8 cellular contexts compared by ENCODE assay signal in genomic region chr5:131379723-131380122, GRCh38.
DNase-seq lines count a peak whose midpoint lies in the region; ATAC-seq lines count a peak whose summit lies in the region.

No MANE protein-coding gene starts in this region.

- POLR2A ChIA-PET in CD4-positive, alpha-beta memory T cell (lab: Charles Lee; ENCODE audit: partially characterized antibody) = interaction anchor here (0.6 to 18.6 kb wide), 10 partner anchors 11 to 214 kb away, joined by 3 to 552 read pairs (median 12); partner anchors contain the start of genes CDC42SE2 and HINT1

- DNase-seq in CD4-positive, alpha-beta memory T cell = peak; percentile 83 to 93 (median 88)
- peak; percentile 64 for DNase-seq in NOMO-1 treated with DMSO at 0.1 percent for 48 hours (lab: John Stamatoyannopoulos, UW; ENCODE audit: unreplicated experiment)
- peak; percentile 55 for DNase-seq in activated effector memory CD4-positive, alpha-beta T cell treated with Interleukin-2 at 50 U/mL for 16 hours
- DNase-seq in left lobe of liver (ENCODE audit: low spot score) = no peak
- DNase-seq in stimulated activated CD8-positive, alpha-beta memory T cell treated with anti-CD3 and anti-CD28 coated beads, Interleukin-4, amount 100 ng/mL, for 4 hours (ENCODE audit: low read depth in 2 of 2, low spot score in 1 of 2) = peak; percentile 28 to 62
- DNase-seq in NCI-H1436 (lab: John Stamatoyannopoulos, UW) = no peak
- DNase-seq in HAP-1 (ENCODE audit: low spot score in 2 of 2) = no peak

- H3K9me3 Mint-ChIP-seq in CD4-positive, alpha-beta memory T cell = no peaks in the 10 kb centered on the region

- H3K9me3 ChIP-seq in CD4-positive, alpha-beta memory T cell (ENCODE audit: control insufficient read depth in 1 of 2, low read length in 2 of 2) = no peaks in the 10 kb centered on the region
- H3K9me3 ChIP-seq in HAP-1 = no peaks in the 10 kb centered on the region

- peak overlapping the region; percentile 99 for H3K27ac ChIP-seq in CD4-positive, alpha-beta memory T cell (ENCODE audit: low read depth, low read length)

- peak overlapping the region; percentile 61 to 84 (median 78) for H3K4me3 Mint-ChIP-seq in CD4-positive, alpha-beta memory T cell

- H3K27me3 ChIP-seq in CD4-positive, alpha-beta memory T cell (ENCODE audit: insufficient read depth, low read length) = no peaks in the 10 kb centered on the region
- H3K27me3 ChIP-seq in HAP-1 (ENCODE audit: low read depth) = no peaks in the 10 kb centered on the region

- peaks cover 100% of the 10 kb centered on the region for H3K4me1 ChIP-seq in CD4-positive, alpha-beta memory T cell (ENCODE audit: insufficient read depth, low read length)
- H3K4me1 ChIP-seq in HAP-1 = no peaks in the 10 kb centered on the region; the same call in 1 of the 2 replicates

- H3K27ac Mint-ChIP-seq in CD4-positive, alpha-beta memory T cell = peak overlapping the region; percentile 96 to 99 (median 98)

- peak overlapping the region in 1 of 2 donors; percentile 20 for H3K4me3 ChIP-seq in CD4-positive, alpha-beta memory T cell (ENCODE audit: low read length in 2 of 2)
- H3K4me3 ChIP-seq in HAP-1 = no peak overlapping the region

- in situ Hi-C loops in HAP-1 (cut with MboI; ENCODE audit: low sequenced_read_pairs) = loop anchor here (25.0 kb wide), 1 partner anchor 217 kb away; the partner anchor contains the start of genes HINT1 and LYRM7

- no peaks in the 10 kb centered on the region for H3K36me3 ChIP-seq in CD4-positive, alpha-beta memory T cell (ENCODE audit: insufficient read depth, low read length)
- no peaks in the 10 kb centered on the region; the same call in 1 of the 2 replicates for H3K36me3 ChIP-seq in HAP-1 (replicated peaks)

- H3K36me3 Mint-ChIP-seq in CD4-positive, alpha-beta memory T cell = peaks cover 22 to 62% of the 10 kb centered on the region in 2 donors

- H3K27me3 Mint-ChIP-seq in CD4-positive, alpha-beta memory T cell = no peaks in the 10 kb centered on the region

- H3K4me1 Mint-ChIP-seq in CD4-positive, alpha-beta memory T cell = peaks cover 70 to 99% (median 86%) of the 10 kb centered on the region in 4 donors

- intact Hi-C loops in CD4-positive, alpha-beta memory T cell (cut with micrococcal nuclease) = loop anchor here (2.0 kb wide), 2 partner anchors 15 to 99 kb away; no protein-coding TSS in a partner anchor

- ATAC-seq in GM21717 (IDR thresholded peaks at IDR 0.05; ENCODE audit: unreplicated experiment) = peak; percentile 41
- ATAC-seq in left lobe of liver = peak; percentile 39

- CTCF ChIA-PET in CD4-positive, alpha-beta memory T cell (lab: Charles Lee; ENCODE audit: partially characterized antibody) = interaction anchor here (3.6 kb wide), 1 partner anchor 115 kb away, joined by 23 read pairs; the partner anchor contains the start of gene CDC42SE2

Comparison
In these comparisons a context has a peak if more than half of its experiments do, and no peak if none do; other contexts are left out.
1. DNase-seq: peak in CD4-positive, alpha-beta memory T cell (5 of 5), NOMO-1 treated with DMSO at 0.1 percent for 48 hours (single experiment), activated effector memory CD4-positive, alpha-beta T cell treated with Interleukin-2 at 50 U/mL for 16 hours (single experiment) and stimulated activated CD8-positive, alpha-beta memory T cell treated with anti-CD3 and anti-CD28 coated beads, Interleukin-4, amount 100 ng/mL, for 4 hours (2 of 2); none in left lobe of liver (single experiment), NCI-H1436 (single experiment) and HAP-1 (0 of 2).